In the genomic region with DNA sequence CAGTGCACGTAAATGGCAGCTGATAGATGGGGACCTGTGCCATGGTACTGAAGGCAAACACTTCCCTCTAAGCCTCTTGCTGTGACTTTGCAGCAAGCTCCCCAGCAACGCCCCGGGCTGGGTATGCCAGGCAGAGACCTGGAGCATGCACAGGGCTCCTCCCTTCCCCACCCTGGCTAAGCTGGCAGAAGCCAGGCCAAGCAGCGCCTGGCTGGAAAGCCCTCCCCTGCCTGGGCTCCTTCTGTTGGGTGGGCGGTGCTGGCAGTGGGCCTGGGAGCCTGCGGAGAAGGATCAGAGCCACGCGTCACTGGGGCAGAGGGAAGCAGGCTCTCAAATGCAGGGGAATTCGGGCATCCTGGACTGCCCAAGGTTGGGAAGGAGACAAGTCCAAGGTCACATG, we compare ENCODE assay signal across 15 cellular contexts. TPM values are rescaled to one million over a fixed set of nuclear protein-coding genes. Genes with fewer than 3 reads are reported as not detected.
DNase-seq lines count a peak whose midpoint lies in the region; ATAC-seq and TF ChIP-seq lines count a peak whose summit lies in the region.
"Had no signal": no experiment of that assay in that cellular context is flagged by ENCODE, and none has a peak within 500 bp of the region (broad histone marks: within the 10 kb centered on the region; RNA-seq: fewer than 3 reads in every experiment).

No MANE protein-coding gene starts in this region.

- H3K36me3 ChIP-seq in heart right ventricle = no peaks in the 10 kb centered on the region
- H3K36me3 ChIP-seq in right atrium auricular region = no peaks in the 10 kb centered on the region
- H3K36me3 ChIP-seq in aorta (ENCODE audit: control insufficient read depth in 1 of 2, insufficient read depth in 2 of 2, low read length in 1 of 2) = no peaks in the 10 kb centered on the region
- H3K36me3 ChIP-seq: WERI-Rb-1 had no signal

- TF ChIP-seq CTCF in heart right ventricle (IDR thresholded peaks at IDR 0.05) = no peak
- no peak for TF ChIP-seq CTCF in right atrium auricular region (IDR thresholded peaks at IDR 0.05)
- no peak for TF ChIP-seq CTCF in foreskin keratinocyte (conservative IDR thresholded peaks at IDR 0.05)

- H3K9me3 ChIP-seq in heart right ventricle (no peaks in the 10 kb centered on the region), right atrium auricular region (no peaks in the 10 kb centered on the region), aorta (ENCODE audit: control insufficient read depth, low read length) (no peaks in the 10 kb centered on the region)

- H3K4me3 Mint-ChIP-seq in activated CD4-positive, alpha-beta memory T cell treated with anti-CD3 and anti-CD28 coated beads, Interleukin-2, amount 10 ng/mL, durations not matched to agents 7 days and 5 days = no peak overlapping the region
- H3K4me3 Mint-ChIP-seq: activated naive CD8-positive, alpha-beta T cell treated with anti-CD3 and anti-CD28 coated beads, Interleukin-2, amount 10 ng/mL, durations not matched to agents 7 days and 5 days had no signal

- H3K36me3 Mint-ChIP-seq in activated CD4-positive, alpha-beta memory T cell treated with anti-CD3 and anti-CD28 coated beads, Interleukin-2, amount 10 ng/mL, durations not matched to agents 7 days and 5 days (ENCODE audit: low read depth) = no peaks in the 10 kb centered on the region
- H3K36me3 Mint-ChIP-seq: activated naive CD8-positive, alpha-beta T cell treated with anti-CD3 and anti-CD28 coated beads, Interleukin-2, amount 10 ng/mL, durations not matched to agents 7 days and 5 days had no signal

- no peaks in the 10 kb centered on the region for H3K4me1 ChIP-seq in heart right ventricle
- H3K4me1 ChIP-seq in right atrium auricular region = no peaks in the 10 kb centered on the region
- no peaks in the 10 kb centered on the region for H3K4me1 ChIP-seq in foreskin keratinocyte
- H3K4me1 ChIP-seq in aorta (ENCODE audit: control insufficient read depth in 1 of 2, insufficient read depth in 2 of 2, low read length in 2 of 2) = no peaks in the 10 kb centered on the region

- POLR2A ChIA-PET in activated CD4-positive, alpha-beta memory T cell treated with anti-CD3 and anti-CD28 coated beads, Interleukin-2, amount 10 ng/mL, durations not matched to agents 7 days and 5 days (lab: Charles Lee) = no interaction called here

- H3K4me3 ChIP-seq in heart right ventricle (no peak overlapping the region), right atrium auricular region (no peak overlapping the region), aorta (ENCODE audit: low read length in 2 of 2) (no peak overlapping the region)

- CTCF ChIA-PET in activated CD4-positive, alpha-beta memory T cell treated with anti-CD3 and anti-CD28 coated beads, Interleukin-2, amount 10 ng/mL, durations not matched to agents 7 days and 5 days (lab: Charles Lee) = no interaction called here

- peaks cover 20% of the 10 kb centered on the region for H3K27me3 Mint-ChIP-seq in activated CD4-positive, alpha-beta memory T cell treated with anti-CD3 and anti-CD28 coated beads, Interleukin-2, amount 10 ng/mL, durations not matched to agents 7 days and 5 days

- H3K9me3 Mint-ChIP-seq in activated CD4-positive, alpha-beta memory T cell treated with anti-CD3 and anti-CD28 coated beads, Interleukin-2, amount 10 ng/mL, durations not matched to agents 7 days and 5 days = no peaks in the 10 kb centered on the region
- H3K9me3 Mint-ChIP-seq: activated naive CD8-positive, alpha-beta T cell treated with anti-CD3 and anti-CD28 coated beads, Interleukin-2, amount 10 ng/mL, durations not matched to agents 7 days and 5 days had no signal

- no peak overlapping the region for H3K27ac Mint-ChIP-seq in activated CD4-positive, alpha-beta memory T cell treated with anti-CD3 and anti-CD28 coated beads, Interleukin-2, amount 10 ng/mL, durations not matched to agents 7 days and 5 days
- H3K27ac Mint-ChIP-seq: activated naive CD8-positive, alpha-beta T cell treated with anti-CD3 and anti-CD28 coated beads, Interleukin-2, amount 10 ng/mL, durations not matched to agents 7 days and 5 days; progenitor cell of endocrine pancreas had no signal

- ATAC-seq in heart right ventricle = peak in 5 of 8 donors; percentile 14 to 46 (median 16)
- ATAC-seq in foreskin keratinocyte = peak; percentile 19
- ATAC-seq in aorta (ENCODE audit: low FRiP score) = peak; percentile 20
- ATAC-seq in HG03039 (IDR thresholded peaks at IDR 0.05; ENCODE audit: unreplicated experiment) = no peak

- DNase-seq in heart right ventricle (no peak), right atrium auricular region (ENCODE audit: low spot score) (no peak), NCI-H69 (lab: John Stamatoyannopoulos, UW) (peak; percentile 93), foreskin keratinocyte (no peak), aorta (no peak)
- DNase-seq in activated CD4-positive, alpha-beta T cell treated with anti-CD3 and anti-CD28 coated beads for 1 hour = no peak
- DNase-seq in activated CD4-positive, alpha-beta memory T cell treated with anti-CD3 and anti-CD28 coated beads, Interleukin-2, amount 10 ng/mL, durations not matched to agents 7 days and 5 days = no peak
- DNase-seq: activated CD8-positive, alpha-beta memory T cell treated with anti-CD3 and anti-CD28 coated beads, Interleukin-2, amount 50 U/mL, for 4 hours; activated naive CD8-positive, alpha-beta T cell treated with anti-CD3 and anti-CD28 coated beads, Interleukin-2, amount 10 ng/mL, durations not matched to agents 7 days and 5 days; cortex of kidney; islet precursor cell; NCI-H146; WERI-Rb-1 had no signal

- H3K27me3 ChIP-seq in heart right ventricle (peaks cover 0 to 83% (median 46%) of the 10 kb centered on the region in 7 donors), right atrium auricular region (peaks cover 0 to 18% of the 10 kb centered on the region in 2 donors), foreskin keratinocyte (peaks cover 15% of the 10 kb centered on the region), aorta (ENCODE audit: control insufficient read depth in 1 of 2, insufficient read depth in 2 of 2, low read length in 1 of 2) (no peaks in the 10 kb centered on the region)

- H3K4me1 Mint-ChIP-seq in activated CD4-positive, alpha-beta memory T cell treated with anti-CD3 and anti-CD28 coated beads, Interleukin-2, amount 10 ng/mL, durations not matched to agents 7 days and 5 days = no peaks in the 10 kb centered on the region

- WGBS in heart right ventricle, 2 donors = 30 to 55% methylated on average over 8 to 9 of the region's 9 CpGs
- 4 to 34% methylated on average over 9 of the region's 9 CpGs for WGBS in aorta, 2 donors

- intact Hi-C loops in heart right ventricle (cut with DNase I) (no loop called here), aorta (cut with DNase I) (no loop called here)

- no peak overlapping the region for H3K27ac ChIP-seq in heart right ventricle
- H3K27ac ChIP-seq in right atrium auricular region = no peak overlapping the region
- H3K27ac ChIP-seq in foreskin keratinocyte = no peak overlapping the region
- H3K27ac ChIP-seq in aorta (ENCODE audit: low read depth in 1 of 2, low read length in 2 of 2) = no peak overlapping the region
- H3K27ac ChIP-seq: WERI-Rb-1 had no signal

RNA-seq across cellular contexts. Expression of a gene that starts 3.6 kb away (rescaled TPM):
- total RNA-seq in heart right ventricle (not detected), right atrium auricular region (not detected), foreskin keratinocyte (not detected in 2 replicates), aorta (under 1 TPM; 0.19 to 0.27 TPM)
- polyA plus RNA-seq in heart right ventricle (not detected), foreskin keratinocyte (not detected in 2 replicates), aorta (under 1 TPM in 1 of 2 donors, not detected in 1; 0.20 TPM)
- not detected for total RNA-seq in activated CD4-positive, alpha-beta memory T cell treated with anti-CD3 and anti-CD28 coated beads, Interleukin-2, amount 10 ng/mL, durations not matched to agents 7 days and 5 days
- total RNA-seq: activated naive CD8-positive, alpha-beta T cell treated with anti-CD3 and anti-CD28 coated beads, Interleukin-2, amount 10 ng/mL, durations not matched to agents 7 days and 5 days had no signal

RNA-seq across cellular contexts. Expression of a gene that starts 26.3 kb away (rescaled TPM):
- total RNA-seq in heart right ventricle (100 to 1,000 TPM in 1 of 10 donors, 10 to 100 TPM in 9; 38.7 to 202 (median 62.4) TPM), right atrium auricular region (100 to 1,000 TPM; 141 to 206 TPM), foreskin keratinocyte (0.07 and 0.48 TPM in 2 replicates), aorta (1,000 to 10,000 TPM; 1,297 to 2,306 TPM)
- polyA plus RNA-seq in heart right ventricle (100 to 1,000 TPM; 101 to 116 TPM), foreskin keratinocyte (0.10 and 0.12 TPM in 2 replicates), aorta (1,000 to 10,000 TPM; 1,177 to 3,171 TPM)
- total RNA-seq in activated CD4-positive, alpha-beta memory T cell treated with anti-CD3 and anti-CD28 coated beads, Interleukin-2, amount 10 ng/mL, durations not matched to agents 7 days and 5 days = not detected
- total RNA-seq: activated naive CD8-positive, alpha-beta T cell treated with anti-CD3 and anti-CD28 coated beads, Interleukin-2, amount 10 ng/mL, durations not matched to agents 7 days and 5 days had no signal

RNA-seq across cellular contexts. Expression of a gene that starts 50.7 kb away (rescaled TPM):
- total RNA-seq in heart right ventricle (10 to 100 TPM; 12.7 to 25.7 (median 18.2) TPM), right atrium auricular region (10 to 100 TPM; 10.5 to 15.9 TPM), foreskin keratinocyte (31.8 and 39.0 TPM in 2 replicates), aorta (10 to 100 TPM; 34.6 to 76.0 TPM)
- polyA plus RNA-seq in heart right ventricle (10 to 100 TPM; 24.3 to 45.3 TPM), foreskin keratinocyte (41.6 and 42.5 TPM in 2 replicates), aorta (100 to 1,000 TPM in 1 of 2 donors, 10 to 100 TPM in 1; 33.1 to 686 TPM)
- total RNA-seq in activated CD4-positive, alpha-beta memory T cell treated with anti-CD3 and anti-CD28 coated beads, Interleukin-2, amount 10 ng/mL, durations not matched to agents 7 days and 5 days = 10 to 100 TPM; 33.8 to 40.5 TPM

Comparison
In these comparisons a context has a peak if more than half of its experiments do, and no peak if none do; other contexts are left out.
1. RNA of a gene that starts 26.3 kb away (total RNA-seq): 1,297 to 2,306 TPM in aorta, 141 to 206 TPM in right atrium auricular region and 38.7 to 202 TPM in heart right ventricle; 0.07 to 0.48 TPM in foreskin keratinocyte and not detected in activated CD4-positive, alpha-beta memory T cell treated with anti-CD3 and anti-CD28 coated beads, Interleukin-2, amount 10 ng/mL, durations not matched to agents 7 days and 5 days; every median in the first group is over 10 times any median in the second.